Comparison of ENCODE assay signal across 1 cellular context in the genomic region with DNA sequence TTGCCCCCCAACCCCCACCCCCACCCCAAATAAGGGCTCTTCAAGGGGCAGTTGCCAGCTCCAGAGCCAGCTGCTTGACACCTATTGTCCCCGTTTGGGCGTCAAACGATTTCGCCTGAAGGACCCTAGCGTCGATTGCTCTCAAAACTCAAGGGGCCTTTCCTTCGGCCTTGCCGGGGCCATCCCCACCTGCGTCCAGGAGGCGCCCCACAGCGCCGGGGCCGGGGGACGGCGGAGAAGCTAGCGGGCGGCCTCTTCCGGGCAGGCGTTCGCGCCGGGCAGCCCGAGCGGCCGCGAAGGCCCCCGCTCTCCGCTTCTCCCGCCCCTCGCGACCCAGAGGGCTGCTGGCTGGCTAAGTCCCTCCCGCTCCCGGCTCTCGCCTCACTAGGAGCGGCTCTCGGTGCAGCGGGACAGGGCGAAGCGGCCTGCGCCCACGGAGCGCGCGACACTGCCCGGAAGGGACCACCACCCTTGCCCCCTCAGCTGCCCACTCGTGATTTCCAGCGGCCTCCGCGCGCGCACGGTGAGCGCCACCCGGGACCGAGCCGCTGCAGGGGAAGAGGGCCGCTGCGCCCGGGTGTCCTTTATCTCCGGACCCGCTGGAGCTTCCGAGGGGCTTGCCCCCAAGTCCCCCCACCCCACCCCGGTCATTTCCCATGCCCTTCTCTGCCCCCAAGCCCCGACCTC.
TF ChIP-seq lines count a peak whose summit lies in the region.

A gene with protein sequence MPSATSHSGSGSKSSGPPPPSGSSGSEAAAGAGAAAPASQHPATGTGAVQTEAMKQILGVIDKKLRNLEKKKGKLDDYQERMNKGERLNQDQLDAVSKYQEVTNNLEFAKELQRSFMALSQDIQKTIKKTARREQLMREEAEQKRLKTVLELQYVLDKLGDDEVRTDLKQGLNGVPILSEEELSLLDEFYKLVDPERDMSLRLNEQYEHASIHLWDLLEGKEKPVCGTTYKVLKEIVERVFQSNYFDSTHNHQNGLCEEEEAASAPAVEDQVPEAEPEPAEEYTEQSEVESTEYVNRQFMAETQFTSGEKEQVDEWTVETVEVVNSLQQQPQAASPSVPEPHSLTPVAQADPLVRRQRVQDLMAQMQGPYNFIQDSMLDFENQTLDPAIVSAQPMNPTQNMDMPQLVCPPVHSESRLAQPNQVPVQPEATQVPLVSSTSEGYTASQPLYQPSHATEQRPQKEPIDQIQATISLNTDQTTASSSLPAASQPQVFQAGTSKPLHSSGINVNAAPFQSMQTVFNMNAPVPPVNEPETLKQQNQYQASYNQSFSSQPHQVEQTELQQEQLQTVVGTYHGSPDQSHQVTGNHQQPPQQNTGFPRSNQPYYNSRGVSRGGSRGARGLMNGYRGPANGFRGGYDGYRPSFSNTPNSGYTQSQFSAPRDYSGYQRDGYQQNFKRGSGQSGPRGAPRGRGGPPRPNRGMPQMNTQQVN (plus strand): TSS at position 383 of the 687 bp plus-strand sequence. CDS start 690 bp downstream, outside the sequence.

TF ChIP-seq in K562, 482 proteins besides CTCF, POLR2A, EP300 and RAD21 (continued from another document and continues in another):
- TF ChIP-seq, protein P1, sequence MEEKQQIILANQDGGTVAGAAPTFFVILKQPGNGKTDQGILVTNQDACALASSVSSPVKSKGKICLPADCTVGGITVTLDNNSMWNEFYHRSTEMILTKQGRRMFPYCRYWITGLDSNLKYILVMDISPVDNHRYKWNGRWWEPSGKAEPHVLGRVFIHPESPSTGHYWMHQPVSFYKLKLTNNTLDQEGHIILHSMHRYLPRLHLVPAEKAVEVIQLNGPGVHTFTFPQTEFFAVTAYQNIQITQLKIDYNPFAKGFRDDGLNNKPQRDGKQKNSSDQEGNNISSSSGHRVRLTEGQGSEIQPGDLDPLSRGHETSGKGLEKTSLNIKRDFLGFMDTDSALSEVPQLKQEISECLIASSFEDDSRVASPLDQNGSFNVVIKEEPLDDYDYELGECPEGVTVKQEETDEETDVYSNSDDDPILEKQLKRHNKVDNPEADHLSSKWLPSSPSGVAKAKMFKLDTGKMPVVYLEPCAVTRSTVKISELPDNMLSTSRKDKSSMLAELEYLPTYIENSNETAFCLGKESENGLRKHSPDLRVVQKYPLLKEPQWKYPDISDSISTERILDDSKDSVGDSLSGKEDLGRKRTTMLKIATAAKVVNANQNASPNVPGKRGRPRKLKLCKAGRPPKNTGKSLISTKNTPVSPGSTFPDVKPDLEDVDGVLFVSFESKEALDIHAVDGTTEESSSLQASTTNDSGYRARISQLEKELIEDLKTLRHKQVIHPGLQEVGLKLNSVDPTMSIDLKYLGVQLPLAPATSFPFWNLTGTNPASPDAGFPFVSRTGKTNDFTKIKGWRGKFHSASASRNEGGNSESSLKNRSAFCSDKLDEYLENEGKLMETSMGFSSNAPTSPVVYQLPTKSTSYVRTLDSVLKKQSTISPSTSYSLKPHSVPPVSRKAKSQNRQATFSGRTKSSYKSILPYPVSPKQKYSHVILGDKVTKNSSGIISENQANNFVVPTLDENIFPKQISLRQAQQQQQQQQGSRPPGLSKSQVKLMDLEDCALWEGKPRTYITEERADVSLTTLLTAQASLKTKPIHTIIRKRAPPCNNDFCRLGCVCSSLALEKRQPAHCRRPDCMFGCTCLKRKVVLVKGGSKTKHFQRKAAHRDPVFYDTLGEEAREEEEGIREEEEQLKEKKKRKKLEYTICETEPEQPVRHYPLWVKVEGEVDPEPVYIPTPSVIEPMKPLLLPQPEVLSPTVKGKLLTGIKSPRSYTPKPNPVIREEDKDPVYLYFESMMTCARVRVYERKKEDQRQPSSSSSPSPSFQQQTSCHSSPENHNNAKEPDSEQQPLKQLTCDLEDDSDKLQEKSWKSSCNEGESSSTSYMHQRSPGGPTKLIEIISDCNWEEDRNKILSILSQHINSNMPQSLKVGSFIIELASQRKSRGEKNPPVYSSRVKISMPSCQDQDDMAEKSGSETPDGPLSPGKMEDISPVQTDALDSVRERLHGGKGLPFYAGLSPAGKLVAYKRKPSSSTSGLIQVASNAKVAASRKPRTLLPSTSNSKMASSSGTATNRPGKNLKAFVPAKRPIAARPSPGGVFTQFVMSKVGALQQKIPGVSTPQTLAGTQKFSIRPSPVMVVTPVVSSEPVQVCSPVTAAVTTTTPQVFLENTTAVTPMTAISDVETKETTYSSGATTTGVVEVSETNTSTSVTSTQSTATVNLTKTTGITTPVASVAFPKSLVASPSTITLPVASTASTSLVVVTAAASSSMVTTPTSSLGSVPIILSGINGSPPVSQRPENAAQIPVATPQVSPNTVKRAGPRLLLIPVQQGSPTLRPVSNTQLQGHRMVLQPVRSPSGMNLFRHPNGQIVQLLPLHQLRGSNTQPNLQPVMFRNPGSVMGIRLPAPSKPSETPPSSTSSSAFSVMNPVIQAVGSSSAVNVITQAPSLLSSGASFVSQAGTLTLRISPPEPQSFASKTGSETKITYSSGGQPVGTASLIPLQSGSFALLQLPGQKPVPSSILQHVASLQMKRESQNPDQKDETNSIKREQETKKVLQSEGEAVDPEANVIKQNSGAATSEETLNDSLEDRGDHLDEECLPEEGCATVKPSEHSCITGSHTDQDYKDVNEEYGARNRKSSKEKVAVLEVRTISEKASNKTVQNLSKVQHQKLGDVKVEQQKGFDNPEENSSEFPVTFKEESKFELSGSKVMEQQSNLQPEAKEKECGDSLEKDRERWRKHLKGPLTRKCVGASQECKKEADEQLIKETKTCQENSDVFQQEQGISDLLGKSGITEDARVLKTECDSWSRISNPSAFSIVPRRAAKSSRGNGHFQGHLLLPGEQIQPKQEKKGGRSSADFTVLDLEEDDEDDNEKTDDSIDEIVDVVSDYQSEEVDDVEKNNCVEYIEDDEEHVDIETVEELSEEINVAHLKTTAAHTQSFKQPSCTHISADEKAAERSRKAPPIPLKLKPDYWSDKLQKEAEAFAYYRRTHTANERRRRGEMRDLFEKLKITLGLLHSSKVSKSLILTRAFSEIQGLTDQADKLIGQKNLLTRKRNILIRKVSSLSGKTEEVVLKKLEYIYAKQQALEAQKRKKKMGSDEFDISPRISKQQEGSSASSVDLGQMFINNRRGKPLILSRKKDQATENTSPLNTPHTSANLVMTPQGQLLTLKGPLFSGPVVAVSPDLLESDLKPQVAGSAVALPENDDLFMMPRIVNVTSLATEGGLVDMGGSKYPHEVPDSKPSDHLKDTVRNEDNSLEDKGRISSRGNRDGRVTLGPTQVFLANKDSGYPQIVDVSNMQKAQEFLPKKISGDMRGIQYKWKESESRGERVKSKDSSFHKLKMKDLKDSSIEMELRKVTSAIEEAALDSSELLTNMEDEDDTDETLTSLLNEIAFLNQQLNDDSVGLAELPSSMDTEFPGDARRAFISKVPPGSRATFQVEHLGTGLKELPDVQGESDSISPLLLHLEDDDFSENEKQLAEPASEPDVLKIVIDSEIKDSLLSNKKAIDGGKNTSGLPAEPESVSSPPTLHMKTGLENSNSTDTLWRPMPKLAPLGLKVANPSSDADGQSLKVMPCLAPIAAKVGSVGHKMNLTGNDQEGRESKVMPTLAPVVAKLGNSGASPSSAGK (IDR thresholded peaks at IDR 0.05): 0 out of 2 replicates have a peak, but pooled peaks have one; percentile 28
- no peak for TF ChIP-seq RBM14 (IDR thresholded peaks at IDR 0.05; ENCODE audit: borderline replicate concordance, insufficient read depth, low read depth, low read length)
- TF ChIP-seq, protein P2, sequence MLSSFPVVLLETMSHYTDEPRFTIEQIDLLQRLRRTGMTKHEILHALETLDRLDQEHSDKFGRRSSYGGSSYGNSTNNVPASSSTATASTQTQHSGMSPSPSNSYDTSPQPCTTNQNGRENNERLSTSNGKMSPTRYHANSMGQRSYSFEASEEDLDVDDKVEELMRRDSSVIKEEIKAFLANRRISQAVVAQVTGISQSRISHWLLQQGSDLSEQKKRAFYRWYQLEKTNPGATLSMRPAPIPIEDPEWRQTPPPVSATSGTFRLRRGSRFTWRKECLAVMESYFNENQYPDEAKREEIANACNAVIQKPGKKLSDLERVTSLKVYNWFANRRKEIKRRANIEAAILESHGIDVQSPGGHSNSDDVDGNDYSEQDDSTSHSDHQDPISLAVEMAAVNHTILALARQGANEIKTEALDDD (IDR thresholded peaks at IDR 0.05): no peak
- TF ChIP-seq CBX1 (IDR thresholded peaks at IDR 0.05; ENCODE audit: low read depth): no peak
- no peak for TF ChIP-seq EZH2 (IDR thresholded peaks at IDR 0.05; ENCODE audit: borderline replicate concordance, low read depth, low read length)
- TF ChIP-seq U2AF1 (optimal IDR thresholded peaks at IDR 0.05; ENCODE audit: low read depth, low read length): no peak
- no peak for TF ChIP-seq ZNF23 (CRISPR knock-in tag; IDR thresholded peaks at IDR 0.05)
- TF ChIP-seq RFX7 (CRISPR knock-in tag; IDR thresholded peaks at IDR 0.05): no peak
- no peak for TF ChIP-seq HMG20A (CRISPR knock-in tag; conservative IDR thresholded peaks at IDR 0.05)
- TF ChIP-seq KLF10 (CRISPR knock-in tag; IDR thresholded peaks at IDR 0.05): no peak
- no peak; the same call in 1 of the 2 replicates for TF ChIP-seq ZNF76 (CRISPR knock-in tag; IDR thresholded peaks at IDR 0.05; ENCODE audit: borderline replicate concordance)
- TF ChIP-seq, protein P3, sequence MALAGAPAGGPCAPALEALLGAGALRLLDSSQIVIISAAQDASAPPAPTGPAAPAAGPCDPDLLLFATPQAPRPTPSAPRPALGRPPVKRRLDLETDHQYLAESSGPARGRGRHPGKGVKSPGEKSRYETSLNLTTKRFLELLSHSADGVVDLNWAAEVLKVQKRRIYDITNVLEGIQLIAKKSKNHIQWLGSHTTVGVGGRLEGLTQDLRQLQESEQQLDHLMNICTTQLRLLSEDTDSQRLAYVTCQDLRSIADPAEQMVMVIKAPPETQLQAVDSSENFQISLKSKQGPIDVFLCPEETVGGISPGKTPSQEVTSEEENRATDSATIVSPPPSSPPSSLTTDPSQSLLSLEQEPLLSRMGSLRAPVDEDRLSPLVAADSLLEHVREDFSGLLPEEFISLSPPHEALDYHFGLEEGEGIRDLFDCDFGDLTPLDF (CRISPR knock-in tag; IDR thresholded peaks at IDR 0.05): no peak; the same call in 1 of the 2 replicates
- no peak for TF ChIP-seq KAT8 (IDR thresholded peaks at IDR 0.05; ENCODE audit: low read depth)
- peak; percentile 31 for TF ChIP-seq SAP30 (IDR thresholded peaks at IDR 0.05; ENCODE audit: borderline replicate concordance, insufficient read depth, low read depth, low read length, poor library complexity, severe bottlenecking)
- no peak for TF ChIP-seq ADNP (tag; IDR thresholded peaks at IDR 0.05)
- TF ChIP-seq, protein P4, sequence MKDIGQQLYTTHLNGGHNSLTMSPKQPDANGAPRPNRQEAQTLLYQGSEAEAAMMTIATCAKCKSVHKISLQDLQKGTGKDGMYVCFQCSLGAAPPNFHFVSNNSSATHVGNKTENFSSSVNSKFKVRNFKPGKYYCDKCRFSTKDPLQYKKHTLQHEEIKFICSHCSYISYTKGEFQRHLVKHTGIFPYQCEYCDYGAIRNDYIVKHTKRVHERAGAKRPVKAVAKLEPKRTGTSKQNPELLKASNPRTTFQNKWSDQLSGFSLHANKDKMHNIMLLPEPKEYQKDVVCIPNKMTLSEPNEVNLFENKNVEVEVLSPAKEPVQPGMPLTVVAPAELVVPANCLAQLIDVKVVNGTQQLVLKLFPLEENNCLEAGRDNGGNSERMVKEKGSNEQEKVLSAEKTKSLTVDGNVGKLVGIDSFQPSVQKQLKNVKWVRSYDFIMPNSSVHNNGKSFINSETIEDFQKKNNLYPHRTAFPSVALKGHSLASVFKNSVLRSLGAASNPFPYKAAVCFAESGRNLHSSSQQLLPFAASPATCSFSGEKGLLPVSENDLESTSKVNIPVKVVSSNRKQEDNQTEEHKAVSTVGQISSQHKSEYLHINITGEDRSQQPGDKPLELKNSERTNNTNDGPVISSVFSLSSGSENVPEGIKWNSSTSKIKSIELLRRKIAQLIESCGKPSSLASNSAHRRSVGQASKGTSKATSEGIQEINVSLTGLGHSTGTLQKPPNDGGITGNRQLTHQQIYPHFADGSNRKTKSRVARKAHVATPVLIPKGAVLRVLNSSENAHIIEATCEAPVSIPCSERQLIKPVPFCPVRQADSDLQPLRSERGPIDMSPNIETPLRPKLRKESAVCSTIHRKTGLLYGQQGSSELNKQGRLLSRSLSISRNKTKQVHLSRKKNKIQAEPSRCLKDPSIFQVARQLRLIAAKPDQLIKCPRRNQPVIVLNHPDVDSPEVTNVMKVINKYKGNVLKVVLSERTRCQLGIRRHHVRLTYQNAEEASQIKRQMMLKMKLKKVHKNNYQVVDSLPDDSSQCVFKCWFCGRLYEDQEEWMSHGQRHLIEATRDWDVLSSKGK (CRISPR knock-in tag; IDR thresholded peaks at IDR 0.05): no peak
- no peak for TF ChIP-seq SMARCE1 (IDR thresholded peaks at IDR 0.05)
- peak; percentile 94 to 97 for TF ChIP-seq MAZ (CRISPR knock-in tag; conservative IDR thresholded peaks at IDR 0.05 in 1 of 2, IDR thresholded peaks at IDR 0.05 in 1 of 2)
- no peak; a peak in 1 of 4 replicates for TF ChIP-seq RCOR1 (IDR thresholded peaks at IDR 0.05; ENCODE audit: borderline replicate concordance in 1 of 2, low read depth in 2 of 2, low read length in 2 of 2)
- TF ChIP-seq, protein P5, sequence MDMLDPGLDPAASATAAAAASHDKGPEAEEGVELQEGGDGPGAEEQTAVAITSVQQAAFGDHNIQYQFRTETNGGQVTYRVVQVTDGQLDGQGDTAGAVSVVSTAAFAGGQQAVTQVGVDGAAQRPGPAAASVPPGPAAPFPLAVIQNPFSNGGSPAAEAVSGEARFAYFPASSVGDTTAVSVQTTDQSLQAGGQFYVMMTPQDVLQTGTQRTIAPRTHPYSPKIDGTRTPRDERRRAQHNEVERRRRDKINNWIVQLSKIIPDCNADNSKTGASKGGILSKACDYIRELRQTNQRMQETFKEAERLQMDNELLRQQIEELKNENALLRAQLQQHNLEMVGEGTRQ (CRISPR knock-in tag; IDR thresholded peaks at IDR 0.05): no peak
- TF ChIP-seq, protein P6, sequence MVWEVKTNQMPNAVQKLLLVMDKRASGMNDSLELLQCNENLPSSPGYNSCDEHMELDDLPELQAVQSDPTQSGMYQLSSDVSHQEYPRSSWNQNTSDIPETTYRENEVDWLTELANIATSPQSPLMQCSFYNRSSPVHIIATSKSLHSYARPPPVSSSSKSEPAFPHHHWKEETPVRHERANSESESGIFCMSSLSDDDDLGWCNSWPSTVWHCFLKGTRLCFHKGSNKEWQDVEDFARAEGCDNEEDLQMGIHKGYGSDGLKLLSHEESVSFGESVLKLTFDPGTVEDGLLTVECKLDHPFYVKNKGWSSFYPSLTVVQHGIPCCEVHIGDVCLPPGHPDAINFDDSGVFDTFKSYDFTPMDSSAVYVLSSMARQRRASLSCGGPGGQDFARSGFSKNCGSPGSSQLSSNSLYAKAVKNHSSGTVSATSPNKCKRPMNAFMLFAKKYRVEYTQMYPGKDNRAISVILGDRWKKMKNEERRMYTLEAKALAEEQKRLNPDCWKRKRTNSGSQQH (CRISPR knock-in tag; IDR thresholded peaks at IDR 0.05): 0 out of 2 replicates have a peak, but pooled peaks have one; percentile 45
- no peak for TF ChIP-seq NELFE (IDR thresholded peaks at IDR 0.05; ENCODE audit: insufficient read depth, insufficient read length)
- TF ChIP-seq SP2 (IDR thresholded peaks at IDR 0.05; ENCODE audit: extremely low read depth, low read depth, low read length, poor library complexity, severe bottlenecking): no peak
- no peak for TF ChIP-seq ARNT (IDR thresholded peaks at IDR 0.05)
- peak in 2 of 3 experiments; percentile 38 for TF ChIP-seq YY1 (IDR thresholded peaks at IDR 0.05; ENCODE audit: borderline replicate concordance in 1 of 3, control insufficient read depth in 1 of 3, extremely low read depth in 1 of 3, insufficient read depth in 3 of 3, insufficient read length in 1 of 3, insufficient replicate concordance in 2 of 3, low read depth in 1 of 3, low read length in 2 of 3)
- no peak for TF ChIP-seq NR4A1 (CRISPR knock-in tag; IDR thresholded peaks at IDR 0.05)
- TF ChIP-seq NR4A1 (tag; IDR thresholded peaks at IDR 0.05): no peak
- TF ChIP-seq THRAP3 (IDR thresholded peaks at IDR 0.05; ENCODE audit: borderline replicate concordance): no peak
- TF ChIP-seq KHSRP (IDR thresholded peaks at IDR 0.05): no peak
- TF ChIP-seq FOXA1 (IDR thresholded peaks at IDR 0.05; ENCODE audit: borderline replicate concordance): no peak
- TF ChIP-seq TAL1 (IDR thresholded peaks at IDR 0.05): no peak
- no peak for TF ChIP-seq SLC30A9 (CRISPR knock-in tag; IDR thresholded peaks at IDR 0.05)
